Comparison of ENCODE assay signal across 8 cellular contexts in genomic region chr16:4529085-4530060, GRCh38. TPM values are rescaled to one million over a fixed set of nuclear protein-coding genes. Genes with fewer than 3 reads are reported as not detected.
DNase-seq lines count a peak whose midpoint lies in the region; ATAC-seq and TF ChIP-seq lines count a peak whose summit lies in the region.

No MANE protein-coding gene starts in this region.

- H3K36me3 Mint-ChIP-seq in activated naive CD8-positive, alpha-beta T cell treated with anti-CD3 and anti-CD28 coated beads for 36 hours = peaks cover 9% of the 10 kb centered on the region

- TF ChIP-seq POLR2A in lower leg skin (IDR thresholded peaks at IDR 0.05) = no peak

- no peaks in the 10 kb centered on the region for H3K27me3 Mint-ChIP-seq in activated naive CD8-positive, alpha-beta T cell treated with anti-CD3 and anti-CD28 coated beads for 36 hours

- no peak for TF ChIP-seq CTCF in lower leg skin (IDR thresholded peaks at IDR 0.05)

- ATAC-seq in GM21717 (IDR thresholded peaks at IDR 0.05; ENCODE audit: unreplicated experiment) (no peak), HG03095 (IDR thresholded peaks at IDR 0.05; ENCODE audit: unreplicated experiment) (no peak)

- peak; percentile 53 for DNase-seq in AG08396 (ENCODE audit: low spot score)
- peak; percentile 37 for DNase-seq in HEK293T (ENCODE audit: extremely low spot score)
- peak; percentile 31 for DNase-seq in activated naive CD8-positive, alpha-beta T cell treated with anti-CD3 and anti-CD28 coated beads for 36 hours
- peak; percentile 83 for DNase-seq in kidney tubule cell (ENCODE audit: low spot score)
- DNase-seq in SIG-M5 (lab: John Stamatoyannopoulos, UW) = no peak
- no peak for DNase-seq in lower leg skin (ENCODE audit: low spot score in 2 of 2)

- POLR2A ChIA-PET in HEK293T (lab: Yijun Ruan, JAX) = no interaction called here

- H3K4me3 Mint-ChIP-seq in activated naive CD8-positive, alpha-beta T cell treated with anti-CD3 and anti-CD28 coated beads for 36 hours = peak overlapping the region; percentile 18

- no peaks in the 10 kb centered on the region for H3K9me3 Mint-ChIP-seq in activated naive CD8-positive, alpha-beta T cell treated with anti-CD3 and anti-CD28 coated beads for 36 hours

- intact Hi-C loops in lower leg skin (cut with DNase I; ENCODE audit: low total_unique reads) = no loop called here

- WGBS in lower leg skin, 2 donors = 43 to 46% methylated on average over 16 of the region's 16 CpGs

- peaks cover 42% of the 10 kb centered on the region for H3K4me1 Mint-ChIP-seq in activated naive CD8-positive, alpha-beta T cell treated with anti-CD3 and anti-CD28 coated beads for 36 hours

- H3K27ac Mint-ChIP-seq in activated naive CD8-positive, alpha-beta T cell treated with anti-CD3 and anti-CD28 coated beads for 36 hours = peak overlapping the region; percentile 88

- no peak overlapping the region for H3K4me3 ChIP-seq in lower leg skin (ENCODE audit: low read depth, poor library complexity, severe bottlenecking)

- CTCF ChIA-PET in HEK293T (lab: Yijun Ruan, JAX) = interaction anchor here (1.6 kb wide), 1 partner anchor 11 kb away, joined by 4 read pairs; no protein-coding TSS in a partner anchor

TF ChIP-seq in HEK293T, 16 proteins besides CTCF, POLR2A, EP300 and RAD21:
- TF ChIP-seq CTBP1 (IDR thresholded peaks at IDR 0.05; ENCODE audit: borderline replicate concordance) = no peak
- no peak for TF ChIP-seq FOXM1 (IDR thresholded peaks at IDR 0.05; ENCODE audit: borderline replicate concordance)
- no peak for TF ChIP-seq ARNT (IDR thresholded peaks at IDR 0.05)
- TF ChIP-seq FOXA1 (IDR thresholded peaks at IDR 0.05) = no peak
- TF ChIP-seq TARDBP (IDR thresholded peaks at IDR 0.05) = no peak
- no peak for TF ChIP-seq ZNF384 (IDR thresholded peaks at IDR 0.05)
- no peak for TF ChIP-seq HDGF (IDR thresholded peaks at IDR 0.05; ENCODE audit: borderline replicate concordance)
- TF ChIP-seq SUZ12 (IDR thresholded peaks at IDR 0.05) = no peak
- no peak for TF ChIP-seq LEF1 (IDR thresholded peaks at IDR 0.05; ENCODE audit: borderline replicate concordance)
- TF ChIP-seq FOXK2 (IDR thresholded peaks at IDR 0.05) = no peak
- TF ChIP-seq BHLHE40 (IDR thresholded peaks at IDR 0.05; ENCODE audit: borderline replicate concordance) = no peak
- no peak for TF ChIP-seq ELF4 (IDR thresholded peaks at IDR 0.05)
- no peak for TF ChIP-seq NFRKB (IDR thresholded peaks at IDR 0.05)
- TF ChIP-seq PKNOX1 (IDR thresholded peaks at IDR 0.05) = no peak; the same call in 1 of the 2 replicates
- TF ChIP-seq SP1 (IDR thresholded peaks at IDR 0.05) = no peak
- no peak for TF ChIP-seq L3MBTL2 (conservative IDR thresholded peaks at IDR 0.05)

RNA-seq across cellular contexts. Expression of gene CDIP1, which starts 9.2 kb away (rescaled TPM):
- 10 to 100 TPM; 33.0 to 33.3 TPM for total RNA-seq in activated naive CD8-positive, alpha-beta T cell treated with anti-CD3 and anti-CD28 coated beads for 36 hours
- total RNA-seq in lower leg skin = 10 to 100 TPM in 3 of 4 donors, 1 to 10 TPM in 1; 9.9 to 18.4 (median 15.0) TPM

RNA-seq across cellular contexts. Expression of gene C16orf96, which starts 26.8 kb away (rescaled TPM):
- total RNA-seq in activated naive CD8-positive, alpha-beta T cell treated with anti-CD3 and anti-CD28 coated beads for 36 hours = under 1 TPM; 0.08 to 0.20 TPM
- under 1 TPM; 0.08 to 0.49 (median 0.29) TPM for total RNA-seq in lower leg skin

RNA-seq across cellular contexts. Expression of gene HMOX2, which starts 53.2 kb away (rescaled TPM):
- total RNA-seq in activated naive CD8-positive, alpha-beta T cell treated with anti-CD3 and anti-CD28 coated beads for 36 hours = 10 to 100 TPM; 84.4 to 88.4 TPM
- 10 to 100 TPM; 48.8 to 70.6 (median 59.0) TPM for total RNA-seq in lower leg skin

RNA-seq across cellular contexts. Expression of gene NMRAL1, which starts 54.9 kb away (rescaled TPM):
- 10 to 100 TPM; 62.5 to 64.4 TPM for total RNA-seq in activated naive CD8-positive, alpha-beta T cell treated with anti-CD3 and anti-CD28 coated beads for 36 hours
- total RNA-seq in lower leg skin = 10 to 100 TPM; 51.9 to 72.8 (median 58.2) TPM

Comparison
In these comparisons a context has a peak if more than half of its experiments do, and no peak if none do; other contexts are left out.
1. DNase-seq: peak in AG08396 (single experiment), HEK293T (single experiment), activated naive CD8-positive, alpha-beta T cell treated with anti-CD3 and anti-CD28 coated beads for 36 hours (single experiment) and kidney tubule cell (single experiment); none in SIG-M5 (single experiment) and lower leg skin (0 of 2).